Comparison of ENCODE assay signal across 12 cellular contexts in genomic region chr2:44964704-44965343, GRCh38. TPM values are rescaled to one million over a fixed set of nuclear protein-coding genes. Genes with fewer than 3 reads are reported as not detected.
DNase-seq lines count a peak whose midpoint lies in the region; ATAC-seq and TF ChIP-seq lines count a peak whose summit lies in the region.
"Had no signal": no experiment of that assay in that cellular context is flagged by ENCODE, and none has a peak within 500 bp of the region (broad histone marks: within the 10 kb centered on the region; RNA-seq: fewer than 3 reads in every experiment).

No MANE protein-coding gene starts in this region.

- no peak overlapping the region for H3K4me2 ChIP-seq in smooth muscle cell

- no peaks in the 10 kb centered on the region for H4K20me1 ChIP-seq in smooth muscle cell (ENCODE audit: low read depth)

- no peaks in the 10 kb centered on the region for H3K36me3 Mint-ChIP-seq in chondrocyte (ENCODE audit: low read depth)
- no peaks in the 10 kb centered on the region for H3K36me3 Mint-ChIP-seq in natural killer cell treated with Interleukin-12 subunit alpha and Interleukin-12 subunit beta and Interleukin-15 and Interleukin-18, amount 100 ng/mL, for 72 hours
- H3K36me3 Mint-ChIP-seq: activated CD8-positive, alpha-beta memory T cell treated with anti-CD3 and anti-CD28 coated beads, Interleukin-2, amount 10 ng/mL, durations not matched to agents 7 days and 5 days had no signal

- no peaks in the 10 kb centered on the region for H3K4me1 ChIP-seq in smooth muscle cell (ENCODE audit: low read depth)
- H3K4me1 ChIP-seq: stomach had no signal

- no peaks in the 10 kb centered on the region for H3K79me2 ChIP-seq in smooth muscle cell (ENCODE audit: low read depth)

- no peaks in the 10 kb centered on the region for H3K4me1 Mint-ChIP-seq in chondrocyte (ENCODE audit: low read depth)
- no peaks in the 10 kb centered on the region for H3K4me1 Mint-ChIP-seq in natural killer cell treated with Interleukin-12 subunit alpha and Interleukin-12 subunit beta and Interleukin-15 and Interleukin-18, amount 100 ng/mL, for 72 hours (ENCODE audit: low read depth in 2 of 2)
- H3K4me1 Mint-ChIP-seq: activated CD8-positive, alpha-beta memory T cell treated with anti-CD3 and anti-CD28 coated beads, Interleukin-2, amount 10 ng/mL, durations not matched to agents 7 days and 5 days had no signal

- no peak overlapping the region for H3K4me3 ChIP-seq in smooth muscle cell
- H3K4me3 ChIP-seq: stomach had no signal

- no peak overlapping the region for H3K27ac Mint-ChIP-seq in chondrocyte (ENCODE audit: unreplicated experiment)
- no peak overlapping the region for H3K27ac Mint-ChIP-seq in natural killer cell treated with Interleukin-12 subunit alpha and Interleukin-12 subunit beta and Interleukin-15 and Interleukin-18, amount 100 ng/mL, for 72 hours
- H3K27ac Mint-ChIP-seq: activated CD8-positive, alpha-beta memory T cell treated with anti-CD3 and anti-CD28 coated beads, Interleukin-2, amount 10 ng/mL, durations not matched to agents 7 days and 5 days had no signal

- H3K27me3 ChIP-seq in smooth muscle cell (ENCODE audit: low read depth), result peaks cover 47% of the 10 kb centered on the region

- no peaks in the 10 kb centered on the region for H3F3A ChIP-seq in smooth muscle cell (ENCODE audit: low read depth)

- 26% methylated on average over 16 of the region's 16 CpGs for WGBS in smooth muscle cell (ENCODE audit: low lambda C conversion rate)

- no peak overlapping the region for H3K9ac ChIP-seq in smooth muscle cell (ENCODE audit: low read depth)

- no peak for ATAC-seq in natural killer cell treated with Interleukin-12 subunit alpha and Interleukin-12 subunit beta and Interleukin-15 and Interleukin-18, amount 100 ng/mL, for 72 hours
- ATAC-seq in GM21526 (IDR thresholded peaks at IDR 0.05; ENCODE audit: low FRiP score, unreplicated experiment), result no peak
- ATAC-seq: activated CD8-positive, alpha-beta memory T cell treated with anti-CD3 and anti-CD28 coated beads, Interleukin-2, amount 10 ng/mL, durations not matched to agents 7 days and 5 days; Panc1 had no signal

- no peak overlapping the region for H3K4me3 Mint-ChIP-seq in chondrocyte (ENCODE audit: unreplicated experiment)
- H3K4me3 Mint-ChIP-seq in natural killer cell treated with Interleukin-12 subunit alpha and Interleukin-12 subunit beta and Interleukin-15 and Interleukin-18, amount 100 ng/mL, for 72 hours, result no peak overlapping the region
- H3K4me3 Mint-ChIP-seq: activated CD8-positive, alpha-beta memory T cell treated with anti-CD3 and anti-CD28 coated beads, Interleukin-2, amount 10 ng/mL, durations not matched to agents 7 days and 5 days had no signal

- H3K27me3 Mint-ChIP-seq in chondrocyte (ENCODE audit: low read depth), result no peaks in the 10 kb centered on the region
- H3K27me3 Mint-ChIP-seq in natural killer cell treated with Interleukin-12 subunit alpha and Interleukin-12 subunit beta and Interleukin-15 and Interleukin-18, amount 100 ng/mL, for 72 hours, result peaks cover 44 to 54% of the 10 kb centered on the region in 2 donors

- H3K9me3 Mint-ChIP-seq in chondrocyte (ENCODE audit: low read depth), result no peaks in the 10 kb centered on the region
- H3K9me3 Mint-ChIP-seq in natural killer cell treated with Interleukin-12 subunit alpha and Interleukin-12 subunit beta and Interleukin-15 and Interleukin-18, amount 100 ng/mL, for 72 hours, result no peaks in the 10 kb centered on the region

- no peak overlapping the region for H3K27ac ChIP-seq in smooth muscle cell (ENCODE audit: low read depth)
- H3K27ac ChIP-seq: stomach had no signal

- H3K9me3 ChIP-seq in smooth muscle cell (replicated peaks; ENCODE audit: low read depth), result no peaks in the 10 kb centered on the region
- H3K9me3 ChIP-seq: stomach had no signal

- no peaks in the 10 kb centered on the region for H3K36me3 ChIP-seq in smooth muscle cell (ENCODE audit: low read depth)
- H3K36me3 ChIP-seq: stomach had no signal

- DNase-seq in SHP77 (lab: John Stamatoyannopoulos, UW) (peak; percentile 42 to 54), SHP77 treated with DMSO at 0.1 percent for 48 hours (lab: John Stamatoyannopoulos, UW) (no peak), NCI-H2081 (lab: John Stamatoyannopoulos, UW) (peak; percentile 84 to 92), chondrocyte (ENCODE audit: low spot score) (peak; percentile 66), smooth muscle cell (lab: John Stamatoyannopoulos, UW; ENCODE audit: unreplicated experiment) (no peak), NCI-H2196 treated with DMSO at 0.1 percent for 48 hours (lab: John Stamatoyannopoulos, UW; ENCODE audit: unreplicated experiment) (no peak)
- DNase-seq in natural killer cell treated with Interleukin-12 subunit alpha and Interleukin-12 subunit beta and Interleukin-15 and Interleukin-18, amount 100 ng/mL, for 72 hours (ENCODE audit: low spot score), result no peak
- DNase-seq: activated CD8-positive, alpha-beta memory T cell treated with anti-CD3 and anti-CD28 coated beads, Interleukin-2, amount 10 ng/mL, durations not matched to agents 7 days and 5 days; central memory CD4-positive, alpha-beta T cell; stomach had no signal

- H2AFZ ChIP-seq in smooth muscle cell (ENCODE audit: low read depth), result no peak overlapping the region

- TF ChIP-seq CTCF in chondrocyte (IDR thresholded peaks at IDR 0.05), result peak; percentile 55
- TF ChIP-seq CTCF in smooth muscle cell (IDR thresholded peaks at IDR 0.05; ENCODE audit: borderline replicate concordance, insufficient read depth, poor library complexity, severe bottlenecking), result peak; percentile 31

RNA-seq across cellular contexts. Expression of gene SIX3, which starts 23.3 kb away (rescaled TPM):
- total RNA-seq in chondrocyte (not detected in 3 replicates), smooth muscle cell (not detected in 2 replicates)
- not detected in 2 replicates for polyA plus RNA-seq in smooth muscle cell
- not detected for total RNA-seq in natural killer cell treated with Interleukin-12 subunit alpha and Interleukin-12 subunit beta and Interleukin-15 and Interleukin-18, amount 100 ng/mL, for 72 hours
- total RNA-seq: stomach had no signal
- polyA plus RNA-seq: stomach had no signal

RNA-seq across cellular contexts. Expression of gene SIX2, which starts 44.4 kb away (rescaled TPM):
- 35.0 to 93.2 TPM (median 35.1 TPM) in 3 replicates for total RNA-seq in chondrocyte
- total RNA-seq in smooth muscle cell, result 0.18 and 2.1 TPM in 2 replicates
- not detected in 2 replicates for polyA plus RNA-seq in smooth muscle cell
- total RNA-seq in natural killer cell treated with Interleukin-12 subunit alpha and Interleukin-12 subunit beta and Interleukin-15 and Interleukin-18, amount 100 ng/mL, for 72 hours, result not detected
- total RNA-seq: activated CD8-positive, alpha-beta memory T cell treated with anti-CD3 and anti-CD28 coated beads, Interleukin-2, amount 10 ng/mL, durations not matched to agents 7 days and 5 days had no signal

Comparison
In these comparisons a context has a peak if more than half of its experiments do, and no peak if none do; other contexts are left out.
1. DNase-seq: peak in SHP77 (2 of 2), NCI-H2081 (2 of 2) and chondrocyte (single experiment); none in SHP77 treated with DMSO at 0.1 percent for 48 hours (single experiment), smooth muscle cell (single experiment), NCI-H2196 treated with DMSO at 0.1 percent for 48 hours (single experiment) and natural killer cell treated with Interleukin-12 subunit alpha and Interleukin-12 subunit beta and Interleukin-15 and Interleukin-18, amount 100 ng/mL, for 72 hours (single experiment).
2. RNA of gene SIX2, which starts 44.4 kb away (total RNA-seq): 35.0 to 93.2 TPM in chondrocyte; 0.18 to 2.1 TPM in smooth muscle cell and not detected in natural killer cell treated with Interleukin-12 subunit alpha and Interleukin-12 subunit beta and Interleukin-15 and Interleukin-18, amount 100 ng/mL, for 72 hours; every median in the first group is over 10 times any median in the second.